In genomic region chrX:79367907-79368306, GRCh38 we compare ENCODE assay signal across 12 cellular contexts. TPM values are rescaled to one million over a fixed set of nuclear protein-coding genes. Genes with fewer than 3 reads are reported as not detected.
DNase-seq lines count a peak whose midpoint lies in the region; ATAC-seq and TF ChIP-seq lines count a peak whose summit lies in the region.
"Had no signal": no experiment of that assay in that cellular context is flagged by ENCODE, and none has a peak within 500 bp of the region (broad histone marks: within the 10 kb centered on the region; RNA-seq: fewer than 3 reads in every experiment).

No MANE protein-coding gene starts in this region.

- no peak for ATAC-seq in stimulated activated effector memory CD8-positive, alpha-beta T cell treated with anti-CD3 and anti-CD28 coated beads, Interleukin-12 subunit alpha, Interleukin-12 subunit beta, amount 100 ng/mL, for 72 hours

- peak overlapping the region; percentile 99 for H3K27ac Mint-ChIP-seq in activated CD4-positive, alpha-beta T cell treated with anti-CD3 and anti-CD28 coated beads, Interleukin-2, amount 10 ng/mL, durations not matched to agents 7 days and 5 days
- H3K27ac Mint-ChIP-seq in endothelial cell (ENCODE audit: unreplicated experiment) = peak overlapping the region; percentile 83
- peak overlapping the region; percentile 89 for H3K27ac Mint-ChIP-seq in stimulated activated effector memory CD8-positive, alpha-beta T cell treated with anti-CD3 and anti-CD28 coated beads, Interleukin-12 subunit alpha, Interleukin-12 subunit beta, amount 100 ng/mL, for 72 hours

- H3K9me3 ChIP-seq in SK-N-MC (ENCODE audit: low read depth, low read length) (no peaks in the 10 kb centered on the region), tibial artery (no peaks in the 10 kb centered on the region)
- H3K9me3 ChIP-seq: A549, testis had no signal

- no peak for TF ChIP-seq CTCF in endothelial cell (IDR thresholded peaks at IDR 0.05; ENCODE audit: unreplicated experiment)
- TF ChIP-seq CTCF in tibial artery (IDR thresholded peaks at IDR 0.05) = no peak

- no peak for DNase-seq in activated CD4-positive, alpha-beta T cell treated with anti-CD3 and anti-CD28 coated beads, Interleukin-2, amount 10 ng/mL, durations not matched to agents 7 days and 5 days
- DNase-seq in activated CD4-positive, alpha-beta T cell treated with anti-CD3 and anti-CD28 coated beads for 48 hours = no peak
- DNase-seq in SK-N-MC (ENCODE audit: low read depth, low spot score) (no peak), endothelial cell (ENCODE audit: low spot score) (no peak), occipital lobe (lab: John Stamatoyannopoulos, UW) (no peak), H4 (ENCODE audit: low spot score) (no peak), tibial artery (no peak)
- no peak for DNase-seq in stimulated activated effector memory CD8-positive, alpha-beta T cell treated with anti-CD3 and anti-CD28 coated beads, Interleukin-12 subunit alpha, Interleukin-12 subunit beta, amount 100 ng/mL, for 72 hours (ENCODE audit: low spot score in 2 of 2)
- DNase-seq: amniotic stem cell, NCI-H524 had no signal

- H3K36me3 Mint-ChIP-seq in activated CD4-positive, alpha-beta T cell treated with anti-CD3 and anti-CD28 coated beads, Interleukin-2, amount 10 ng/mL, durations not matched to agents 7 days and 5 days (ENCODE audit: low read depth) = peaks cover 11% of the 10 kb centered on the region
- no peaks in the 10 kb centered on the region for H3K36me3 Mint-ChIP-seq in endothelial cell (ENCODE audit: low read depth, unreplicated experiment)
- H3K36me3 Mint-ChIP-seq in stimulated activated effector memory CD8-positive, alpha-beta T cell treated with anti-CD3 and anti-CD28 coated beads, Interleukin-12 subunit alpha, Interleukin-12 subunit beta, amount 100 ng/mL, for 72 hours = peaks cover 15% of the 10 kb centered on the region

- peaks cover 27% of the 10 kb centered on the region for H3K4me1 Mint-ChIP-seq in activated CD4-positive, alpha-beta T cell treated with anti-CD3 and anti-CD28 coated beads, Interleukin-2, amount 10 ng/mL, durations not matched to agents 7 days and 5 days
- peaks cover 11% of the 10 kb centered on the region for H3K4me1 Mint-ChIP-seq in endothelial cell (ENCODE audit: unreplicated experiment)
- H3K4me1 Mint-ChIP-seq in stimulated activated effector memory CD8-positive, alpha-beta T cell treated with anti-CD3 and anti-CD28 coated beads, Interleukin-12 subunit alpha, Interleukin-12 subunit beta, amount 100 ng/mL, for 72 hours = peaks cover 15% of the 10 kb centered on the region

- H3K9me3 Mint-ChIP-seq in activated CD4-positive, alpha-beta T cell treated with anti-CD3 and anti-CD28 coated beads, Interleukin-2, amount 10 ng/mL, durations not matched to agents 7 days and 5 days = no peaks in the 10 kb centered on the region
- no peaks in the 10 kb centered on the region for H3K9me3 Mint-ChIP-seq in endothelial cell (ENCODE audit: unreplicated experiment)
- no peaks in the 10 kb centered on the region for H3K9me3 Mint-ChIP-seq in stimulated activated effector memory CD8-positive, alpha-beta T cell treated with anti-CD3 and anti-CD28 coated beads, Interleukin-12 subunit alpha, Interleukin-12 subunit beta, amount 100 ng/mL, for 72 hours

- POLR2A ChIA-PET in activated CD4-positive, alpha-beta T cell treated with anti-CD3 and anti-CD28 coated beads, Interleukin-2, amount 10 ng/mL, durations not matched to agents 7 days and 5 days (lab: Charles Lee) = no interaction called here

- CTCF ChIA-PET in activated CD4-positive, alpha-beta T cell treated with anti-CD3 and anti-CD28 coated beads, Interleukin-2, amount 10 ng/mL, durations not matched to agents 7 days and 5 days (lab: Charles Lee) = interaction anchor here (1.4 kb wide), 1 partner anchor 14 kb away, joined by 4 read pairs; no protein-coding TSS in a partner anchor

- H3K9ac ChIP-seq in SK-N-MC (ENCODE audit: insufficient read length) = no peak overlapping the region

- peak overlapping the region; percentile 96 for H3K4me3 Mint-ChIP-seq in activated CD4-positive, alpha-beta T cell treated with anti-CD3 and anti-CD28 coated beads, Interleukin-2, amount 10 ng/mL, durations not matched to agents 7 days and 5 days
- H3K4me3 Mint-ChIP-seq in endothelial cell (ENCODE audit: unreplicated experiment) = peak overlapping the region; percentile 93
- peak overlapping the region; percentile 87 for H3K4me3 Mint-ChIP-seq in stimulated activated effector memory CD8-positive, alpha-beta T cell treated with anti-CD3 and anti-CD28 coated beads, Interleukin-12 subunit alpha, Interleukin-12 subunit beta, amount 100 ng/mL, for 72 hours

- H3K27ac ChIP-seq in SK-N-MC (no peak overlapping the region), tibial artery (no peak overlapping the region)
- H3K27ac ChIP-seq: A549 had no signal

- peaks cover 2% of the 10 kb centered on the region for H3K36me3 ChIP-seq in SK-N-MC (ENCODE audit: insufficient read depth, low read length)
- H3K36me3 ChIP-seq in tibial artery = no peaks in the 10 kb centered on the region

- no peaks in the 10 kb centered on the region for H3K4me1 ChIP-seq in tibial artery
- H3K4me1 ChIP-seq: A549, testis had no signal

- H3K4me3 ChIP-seq in SK-N-MC (peak overlapping the region; percentile 83), tibial artery (no peak overlapping the region)

- H3K27me3 ChIP-seq in tibial artery = no peaks in the 10 kb centered on the region
- H3K27me3 ChIP-seq: testis had no signal

- no peaks in the 10 kb centered on the region for H3K27me3 Mint-ChIP-seq in activated CD4-positive, alpha-beta T cell treated with anti-CD3 and anti-CD28 coated beads, Interleukin-2, amount 10 ng/mL, durations not matched to agents 7 days and 5 days
- H3K27me3 Mint-ChIP-seq in endothelial cell (ENCODE audit: unreplicated experiment) = no peaks in the 10 kb centered on the region

- intact Hi-C loops in tibial artery (cut with DNase I; ENCODE audit: low total_unique reads) = no loop called here

RNA-seq across cellular contexts. Expression of gene ITM2A, which starts 0.8 kb away (rescaled TPM):
- total RNA-seq in activated CD4-positive, alpha-beta T cell treated with anti-CD3 and anti-CD28 coated beads, Interleukin-2, amount 10 ng/mL, durations not matched to agents 7 days and 5 days = 100 to 1,000 TPM; 148 to 185 TPM
- 97.7 TPM for total RNA-seq in endothelial cell (ENCODE audit: unreplicated experiment)
- 64.3 TPM for total RNA-seq in occipital lobe
- 1.6 TPM in 1 of 2 replicates, not detected in the other for total RNA-seq in H4 (2014; rRNA removed; shearing (Covaris generic))

Comparison
In these comparisons a context has a peak if more than half of its experiments do, and no peak if none do; other contexts are left out.
1. RNA of gene ITM2A, which starts 0.8 kb away (total RNA-seq): 148 to 185 TPM in activated CD4-positive, alpha-beta T cell treated with anti-CD3 and anti-CD28 coated beads, Interleukin-2, amount 10 ng/mL, durations not matched to agents 7 days and 5 days, 97.7 TPM in endothelial cell (single experiment) and 64.3 TPM in occipital lobe (single experiment); 1.6 TPM in H4; every median in the first group is over 10 times any median in the second.
2. Peak in every context shown above with its lines, with median percentiles within 50 percentile points of each other: H3K27ac Mint-ChIP-seq and H3K4me3 Mint-ChIP-seq.